ENCODE assay signal across 8 cellular contexts in the genomic region with DNA sequence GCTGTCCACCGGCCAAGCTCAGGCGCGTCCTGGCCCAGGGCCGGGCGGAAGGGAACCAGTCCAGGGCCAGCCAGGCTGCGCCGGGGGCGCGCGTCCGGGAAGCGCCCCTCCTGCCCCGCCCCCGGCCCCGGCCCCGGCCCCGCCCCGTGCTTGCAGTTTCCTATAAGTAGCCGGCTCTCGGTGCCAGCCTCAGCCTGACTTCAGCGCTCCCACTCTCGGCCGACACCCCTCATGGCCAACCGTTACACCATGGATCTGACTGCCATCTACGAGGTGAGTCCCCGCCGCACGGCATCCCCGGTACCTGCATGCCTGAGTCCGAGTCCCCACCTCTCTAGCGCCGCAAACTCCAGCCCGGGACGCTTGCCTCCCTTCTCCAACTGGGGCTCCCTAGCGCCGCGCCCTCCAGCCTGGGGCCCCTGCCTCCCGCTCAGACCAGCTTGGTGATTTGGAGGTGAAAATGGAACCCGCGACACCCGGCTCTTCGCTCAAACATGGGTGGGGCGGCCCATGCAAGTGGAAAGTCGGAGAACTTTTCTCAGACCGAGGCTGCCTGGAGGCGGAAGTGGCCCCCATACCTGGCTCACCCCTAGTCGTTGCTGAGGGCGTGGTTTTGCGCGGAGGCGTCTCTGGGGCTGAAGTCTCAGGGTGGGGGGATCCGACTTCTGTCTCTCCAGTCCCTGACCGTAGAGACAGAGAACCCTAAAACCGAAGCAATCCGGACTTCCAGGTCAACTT. TPM values are rescaled to one million over a fixed set of nuclear protein-coding genes. Genes with fewer than 3 reads are reported as not detected.
DNase-seq lines count a peak whose midpoint lies in the region; ATAC-seq and TF ChIP-seq lines count a peak whose summit lies in the region.

A gene with protein sequence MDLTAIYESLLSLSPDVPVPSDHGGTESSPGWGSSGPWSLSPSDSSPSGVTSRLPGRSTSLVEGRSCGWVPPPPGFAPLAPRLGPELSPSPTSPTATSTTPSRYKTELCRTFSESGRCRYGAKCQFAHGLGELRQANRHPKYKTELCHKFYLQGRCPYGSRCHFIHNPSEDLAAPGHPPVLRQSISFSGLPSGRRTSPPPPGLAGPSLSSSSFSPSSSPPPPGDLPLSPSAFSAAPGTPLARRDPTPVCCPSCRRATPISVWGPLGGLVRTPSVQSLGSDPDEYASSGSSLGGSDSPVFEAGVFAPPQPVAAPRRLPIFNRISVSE (plus strand): TSS at position 192 of the 738 bp plus-strand sequence. CDS start 58 bp downstream, at position 250.

- DNase-seq in OCI-M2 (lab: John Stamatoyannopoulos, UW; ENCODE audit: unreplicated experiment) (peak; percentile 69), activated T-cell treated with anti-CD3 and anti-CD28 coated beads for 48 hours (ENCODE audit: low read depth) (peak; percentile 84), epithelial cell of proximal tubule (ENCODE audit: low read depth) (no peak), NCI-H1092 treated with DMSO at 0.1 percent for 48 hours (lab: John Stamatoyannopoulos, UW) (no peak)
- DNase-seq in stimulated activated CD8-positive, alpha-beta memory T cell treated with anti-CD3 and anti-CD28 coated beads, Interleukin-7, amount 100 ng/mL, for 1 hour (ENCODE audit: low read depth in 2 of 2), result peak; percentile 85 to 89

- H3K4me2 ChIP-seq in DOHH2 (ENCODE audit: low read length), result peak within 1 kb of the TSS; percentile 97

- H4K20me1 ChIP-seq in DOHH2 (ENCODE audit: control insufficient read depth, insufficient read depth, low read depth, low read length), result peaks cover 7% of the 10 kb centered on the region

- H3K27ac ChIP-seq in DOHH2 (ENCODE audit: low read depth, low read length), result peak within 1 kb of the TSS; percentile 97
- H3K27ac ChIP-seq in muscle layer of colon (ENCODE audit: low read depth, low read length), result peak within 1 kb of the TSS; percentile 97

- peak; percentile 20 for ATAC-seq in HG03196 (IDR thresholded peaks at IDR 0.05; ENCODE audit: unreplicated experiment)

- H3K4me3 ChIP-seq in DOHH2 (ENCODE audit: low read length) (peak within 1 kb of the TSS; percentile 99), epithelial cell of proximal tubule (ENCODE audit: low read depth, low read length) (peak within 1 kb of the TSS; percentile 80), muscle layer of colon (ENCODE audit: low read depth in 1 of 2, low read length in 2 of 2) (peak within 1 kb of the TSS; percentile 82 to 98)

- peaks cover 72% of the 10 kb centered on the region for H3K4me1 ChIP-seq in DOHH2 (ENCODE audit: control insufficient read depth, low read length)
- H3K4me1 ChIP-seq in muscle layer of colon (ENCODE audit: insufficient read depth, low read length), result peaks cover 36% of the 10 kb centered on the region

- TF ChIP-seq CTCF in DOHH2 (IDR thresholded peaks at IDR 0.05; ENCODE audit: low read depth, low read length, poor library complexity, severe bottlenecking), result peak; percentile 18
- TF ChIP-seq CTCF in epithelial cell of proximal tubule (conservative IDR thresholded peaks at IDR 0.05; ENCODE audit: low read depth, low read length), result no peak

- H3K9ac ChIP-seq in muscle layer of colon (ENCODE audit: low read length), result peak within 1 kb of the TSS; percentile 100

- H3F3A ChIP-seq in DOHH2 (ENCODE audit: control insufficient read depth, insufficient read depth), result peaks cover 53% of the 10 kb centered on the region

- H3K9me3 ChIP-seq in DOHH2 (ENCODE audit: control insufficient read depth, insufficient read depth, low read length) (no peaks in the 10 kb centered on the region), muscle layer of colon (ENCODE audit: low read length) (no peaks in the 10 kb centered on the region)

- no peaks in the 10 kb centered on the region for H3K27me3 ChIP-seq in DOHH2 (ENCODE audit: control insufficient read depth, low read length)
- H3K27me3 ChIP-seq in muscle layer of colon (ENCODE audit: control insufficient read depth in 1 of 2, insufficient read depth in 2 of 2, low read length in 2 of 2), result no peaks in the 10 kb centered on the region

- no peaks in the 10 kb centered on the region for H3K9me2 ChIP-seq in DOHH2 (replicated peaks; ENCODE audit: control insufficient read depth, low read length)

- H3K79me2 ChIP-seq in DOHH2 (ENCODE audit: control insufficient read depth, low read length), result peaks cover 53% of the 10 kb centered on the region

- H3K36me3 ChIP-seq in DOHH2 (ENCODE audit: control insufficient read depth, low read length) (peaks cover 36% of the 10 kb centered on the region), muscle layer of colon (ENCODE audit: insufficient read depth, low read length) (peaks cover 17% of the 10 kb centered on the region)

RNA-seq across cellular contexts. Expression of the gene that starts here (rescaled TPM):
- 9.7 and 10.0 TPM in 2 replicates for total RNA-seq in epithelial cell of proximal tubule

Comparison
In these comparisons a context has a peak if more than half of its experiments do, and no peak if none do; other contexts are left out.
1. DNase-seq: peak in OCI-M2 (single experiment), activated T-cell treated with anti-CD3 and anti-CD28 coated beads for 48 hours (single experiment) and stimulated activated CD8-positive, alpha-beta memory T cell treated with anti-CD3 and anti-CD28 coated beads, Interleukin-7, amount 100 ng/mL, for 1 hour (2 of 2); none in epithelial cell of proximal tubule (single experiment) and NCI-H1092 treated with DMSO at 0.1 percent for 48 hours (single experiment).
2. Peak in every context shown above with its lines, with median percentiles within 50 percentile points of each other: H3K4me3 ChIP-seq.